1 cellular context compared by ENCODE assay signal in genomic region chr9:96256800-96257199, GRCh38.
A peak's percentile ranks its signal among the peaks of the same experiment; 100 is the strongest.
TF ChIP-seq lines count a peak whose summit lies in the region.

No MANE protein-coding gene starts in this region.

TF ChIP-seq in K562, 482 proteins besides CTCF, POLR2A, EP300 and RAD21 (continued from another document):
- TF ChIP-seq POLR2B (IDR thresholded peaks at IDR 0.05; ENCODE audit: low read depth, partially characterized antibody) = peak; percentile 48
- 0 out of 2 replicates have a peak, but pooled peaks have one; percentile 13 for TF ChIP-seq CC2D1A (IDR thresholded peaks at IDR 0.05)
- no peak for TF ChIP-seq ZKSCAN3 (CRISPR knock-in tag; IDR thresholded peaks at IDR 0.05)
- TF ChIP-seq GABPA (tag; conservative IDR thresholded peaks at IDR 0.05; ENCODE audit: low read depth) = peak; percentile 64
- 0 out of 2 replicates have a peak, but pooled peaks have one; percentile 24 for TF ChIP-seq BHLHE40 (IDR thresholded peaks at IDR 0.05; ENCODE audit: low read length)
- peak; percentile 17; the same call in 1 of the 2 replicates for TF ChIP-seq ZNF24 (IDR thresholded peaks at IDR 0.05)
- no peak for TF ChIP-seq RHOXF2B (CRISPR knock-in tag; conservative IDR thresholded peaks at IDR 0.05)
- TF ChIP-seq PTTG1 (tag; IDR thresholded peaks at IDR 0.05; ENCODE audit: low read depth) = no peak
- peak; percentile 84 for TF ChIP-seq RNF2 (IDR thresholded peaks at IDR 0.05)
- no peak for TF ChIP-seq MEF2D (tag; conservative IDR thresholded peaks at IDR 0.05; ENCODE audit: low read depth)
- TF ChIP-seq XRCC4 (IDR thresholded peaks at IDR 0.05; ENCODE audit: extremely low read depth, insufficient read depth, insufficient read length) = no peak
- peak; percentile 65 for TF ChIP-seq ZNF592 (IDR thresholded peaks at IDR 0.05)
- no peak for TF ChIP-seq POLR2AphosphoS2 (IDR thresholded peaks at IDR 0.05; ENCODE audit: low read length)
- peak in 1 of 2 experiments; percentile 77 for TF ChIP-seq E2F6 (IDR thresholded peaks at IDR 0.05; ENCODE audit: borderline replicate concordance in 1 of 2, extremely low read depth in 1 of 2, insufficient read depth in 1 of 2, insufficient read length in 1 of 2, low read depth in 1 of 2, low read length in 1 of 2, poor library complexity in 1 of 2, severe bottlenecking in 1 of 2)
- peak; percentile 52 for TF ChIP-seq ZFX (CRISPR knock-in tag; IDR thresholded peaks at IDR 0.05)
- TF ChIP-seq LEF1 (IDR thresholded peaks at IDR 0.05) = peak; percentile 85
- TF ChIP-seq MTF1 (CRISPR knock-in tag; IDR thresholded peaks at IDR 0.05; ENCODE audit: borderline replicate concordance) = no peak
- TF ChIP-seq ZBTB8A (IDR thresholded peaks at IDR 0.05; ENCODE audit: partially characterized antibody) = no peak
- TF ChIP-seq MEIS2 (IDR thresholded peaks at IDR 0.05; ENCODE audit: partially characterized antibody) = peak; percentile 61
- peak; percentile 82; the same call in 1 of the 2 replicates for TF ChIP-seq NFATC3 (IDR thresholded peaks at IDR 0.05)
- TF ChIP-seq NONO (IDR thresholded peaks at IDR 0.05; ENCODE audit: low read depth in 2 of 2, low read length in 1 of 2) = 0 out of 4 replicates have a peak, but pooled peaks of 1 of the 2 experiments have one; percentile 9
- no peak for TF ChIP-seq DACH1 (IDR thresholded peaks at IDR 0.05; ENCODE audit: partially characterized antibody)
- no peak for TF ChIP-seq ZNF316 (IDR thresholded peaks at IDR 0.05)
- TF ChIP-seq ZNF224 (CRISPR knock-in tag; IDR thresholded peaks at IDR 0.05) = no peak
- TF ChIP-seq GTF2E2 (tag; IDR thresholded peaks at IDR 0.05) = 0 out of 2 replicates have a peak, but pooled peaks have one; percentile 22
- TF ChIP-seq SRSF3 (IDR thresholded peaks at IDR 0.05; ENCODE audit: insufficient read depth, low read length) = no peak
- peak in 1 of 3 experiments; percentile 70 for TF ChIP-seq YY1 (IDR thresholded peaks at IDR 0.05; ENCODE audit: borderline replicate concordance in 1 of 3, control insufficient read depth in 1 of 3, extremely low read depth in 1 of 3, insufficient read depth in 3 of 3, insufficient read length in 1 of 3, insufficient replicate concordance in 2 of 3, low read depth in 1 of 3, low read length in 2 of 3)
- TF ChIP-seq NFXL1 (CRISPR knock-in tag; IDR thresholded peaks at IDR 0.05) = no peak
- no peak for TF ChIP-seq ZBTB26 (CRISPR knock-in tag; IDR thresholded peaks at IDR 0.05)
- peak; percentile 100 for TF ChIP-seq JUND (IDR thresholded peaks at IDR 0.05; ENCODE audit: borderline replicate concordance, low read depth, low read length)
- peak; percentile 98; the same call in 2 of the 3 replicates for TF ChIP-seq JUND (tag; IDR thresholded peaks at IDR 0.05; ENCODE audit: borderline replicate concordance, low read depth, low read length)
- TF ChIP-seq ZNF707 (CRISPR knock-in tag; conservative IDR thresholded peaks at IDR 0.05) = no peak
- TF ChIP-seq ZBTB12 (CRISPR knock-in tag; IDR thresholded peaks at IDR 0.05) = no peak
- peak; percentile 59; the same call in 1 of the 2 replicates for TF ChIP-seq NBN (IDR thresholded peaks at IDR 0.05; ENCODE audit: low read depth)
- no peak for TF ChIP-seq CAMTA2 (CRISPR knock-in tag; conservative IDR thresholded peaks at IDR 0.05)
